ENCODE assay signal across 6 cellular contexts in genomic region chr11:111878385-111878765, GRCh38. TPM values are rescaled to one million over a fixed set of nuclear protein-coding genes. Genes with fewer than 3 reads are reported as not detected.
DNase-seq lines count a peak whose midpoint lies in the region; ATAC-seq and TF ChIP-seq lines count a peak whose summit lies in the region.

No MANE protein-coding gene starts in this region.

- peak overlapping the region; percentile 60 for H3K4me2 ChIP-seq in mesenchymal stem cell (ENCODE audit: low read length, poor library complexity, severe bottlenecking)

- no peak overlapping the region for H2BK120ac ChIP-seq in mesenchymal stem cell (ENCODE audit: low read depth, low read length)

- H3K23ac ChIP-seq in mesenchymal stem cell (ENCODE audit: low read length in 2 of 2) = no peak overlapping the region

- peak overlapping the region; percentile 98 for H3K27ac ChIP-seq in CD8-positive, alpha-beta T cell (ENCODE audit: low read depth, low read length)
- H3K27ac ChIP-seq in mesenchymal stem cell (ENCODE audit: low read length, poor library complexity, severe bottlenecking) = peak overlapping the region; percentile 69

- CTCF ChIA-PET in CD8-positive, alpha-beta T cell (lab: Charles Lee) = interaction anchor here (0.8 kb wide), 2 partner anchors 53 to 103 kb away, joined by 3 read pairs; no protein-coding TSS in a partner anchor

- H2BK15ac ChIP-seq in mesenchymal stem cell (ENCODE audit: low read depth, poor library complexity, severe bottlenecking) = no peak overlapping the region

- no peaks in the 10 kb centered on the region for H3K79me1 ChIP-seq in mesenchymal stem cell (replicated peaks; ENCODE audit: low read length, poor library complexity, severe bottlenecking)

- H2AK5ac ChIP-seq in mesenchymal stem cell (ENCODE audit: low read length, severe bottlenecking) = no peak overlapping the region

- no peak overlapping the region for H3K14ac ChIP-seq in mesenchymal stem cell (ENCODE audit: low read length in 2 of 2)

- H3K27me3 Mint-ChIP-seq in CD8-positive, alpha-beta T cell (ENCODE audit: low read depth) = no peaks in the 10 kb centered on the region
- H3K27me3 Mint-ChIP-seq in activated T-helper 2 cell treated with anti-CD3 and anti-CD28 coated beads, Interferon-gamma antibody, Interleukin-2, Interleukin-4, amounts not matched to agents 10 μg/mL and 5 μg/mL and 100 μg/mL, durations not matched to agents 14 hours and 24 hours and 36 hours (ENCODE audit: low read depth) = no peaks in the 10 kb centered on the region

- H2AFZ ChIP-seq in mesenchymal stem cell (ENCODE audit: low read depth, low read length) = peak overlapping the region; percentile 55

- TF ChIP-seq CTCF in CD8-positive, alpha-beta T cell (IDR thresholded peaks at IDR 0.05) = no peak

- no peaks in the 10 kb centered on the region for H3K9me3 ChIP-seq in CD8-positive, alpha-beta T cell (ENCODE audit: low read length)
- no peaks in the 10 kb centered on the region for H3K9me3 ChIP-seq in mesenchymal stem cell (ENCODE audit: control insufficient read depth, low read length)

- H3K4me1 ChIP-seq in CD8-positive, alpha-beta T cell (ENCODE audit: insufficient read depth, low read length) = peaks cover 14% of the 10 kb centered on the region
- no peaks in the 10 kb centered on the region for H3K4me1 ChIP-seq in mesenchymal stem cell (ENCODE audit: control insufficient read depth, insufficient read depth, low read depth, low read length)

- peak overlapping the region; percentile 100 for H3K27ac Mint-ChIP-seq in CD8-positive, alpha-beta T cell
- H3K27ac Mint-ChIP-seq in activated T-helper 2 cell treated with anti-CD3 and anti-CD28 coated beads, Interferon-gamma antibody, Interleukin-2, Interleukin-4, amounts not matched to agents 10 μg/mL and 5 μg/mL and 100 μg/mL, durations not matched to agents 14 hours and 24 hours and 36 hours = peak overlapping the region; percentile 100

- no peak overlapping the region for H2BK12ac ChIP-seq in mesenchymal stem cell (ENCODE audit: low read length in 2 of 2)

- H3K36me3 Mint-ChIP-seq in CD8-positive, alpha-beta T cell = peaks cover 29% of the 10 kb centered on the region
- peaks cover 5% of the 10 kb centered on the region for H3K36me3 Mint-ChIP-seq in activated T-helper 2 cell treated with anti-CD3 and anti-CD28 coated beads, Interferon-gamma antibody, Interleukin-2, Interleukin-4, amounts not matched to agents 10 μg/mL and 5 μg/mL and 100 μg/mL, durations not matched to agents 14 hours and 24 hours and 36 hours (ENCODE audit: low read depth)

- H3K27me3 ChIP-seq in CD8-positive, alpha-beta T cell (ENCODE audit: insufficient read depth, low read length) = no peaks in the 10 kb centered on the region
- no peaks in the 10 kb centered on the region for H3K27me3 ChIP-seq in mesenchymal stem cell (ENCODE audit: control insufficient read depth in 1 of 2, insufficient read depth in 1 of 2, low read length in 2 of 2)

- peak overlapping the region; percentile 96 for H3K9ac ChIP-seq in mesenchymal stem cell (ENCODE audit: low read length)

- intact Hi-C loops in CD8-positive, alpha-beta T cell (cut with DNase I, micrococcal nuclease) = loop anchor here (2.0 to 5.0 kb wide), 7 partner anchors 104 to 1894 kb away; partner anchors contain the start of genes NKAPD1 (in 1 of the 2), PIH1D2 (in 1 of the 2), PPP2R1B (in 1 of the 2) and PTS (in 1 of the 2)
- intact Hi-C loops in activated T-helper 2 cell treated with anti-CD3 and anti-CD28 coated beads, Interferon-gamma antibody, Interleukin-2, Interleukin-4, amounts not matched to agents 10 μg/mL and 5 μg/mL and 100 μg/mL, durations not matched to agents 14 hours and 24 hours and 36 hours (cut with micrococcal nuclease) = loop anchor here (2.0 to 5.0 kb wide), 3 partner anchors 146 to 299 kb away; partner anchors contain the start of genes BCO2, DLAT, NKAPD1 and PIH1D2
- intact Hi-C loops in posterior cingulate gyrus (cut with DNase I) = loop anchor here (5.0 kb wide), 4 partner anchors 34 to 194 kb away; partner anchors contain the start of genes CRYAB, HSPB2, NKAPD1 and PIH1D2

- H4K8ac ChIP-seq in mesenchymal stem cell (ENCODE audit: low read length) = no peak overlapping the region

- POLR2A ChIA-PET in CD8-positive, alpha-beta T cell (lab: Charles Lee) = interaction anchor here (2.3 kb wide), 1 partner anchor 48 kb away, joined by 11 read pairs; no protein-coding TSS in a partner anchor

- 0% methylated on average over 10 of the region's 10 CpGs for WGBS in mesenchymal stem cell

- H3K4me1 Mint-ChIP-seq in CD8-positive, alpha-beta T cell (ENCODE audit: low read depth) = peaks cover 24% of the 10 kb centered on the region
- H3K4me1 Mint-ChIP-seq in activated T-helper 2 cell treated with anti-CD3 and anti-CD28 coated beads, Interferon-gamma antibody, Interleukin-2, Interleukin-4, amounts not matched to agents 10 μg/mL and 5 μg/mL and 100 μg/mL, durations not matched to agents 14 hours and 24 hours and 36 hours (ENCODE audit: low read depth) = peaks cover 13% of the 10 kb centered on the region

- peak; percentile 1 for ATAC-seq in CD8-positive, alpha-beta T cell
- ATAC-seq in HG02798 (IDR thresholded peaks at IDR 0.05; ENCODE audit: poor library complexity, unreplicated experiment) = peak; percentile 8

- peaks cover 3% of the 10 kb centered on the region for H3K9me3 Mint-ChIP-seq in CD8-positive, alpha-beta T cell
- H3K9me3 Mint-ChIP-seq in activated T-helper 2 cell treated with anti-CD3 and anti-CD28 coated beads, Interferon-gamma antibody, Interleukin-2, Interleukin-4, amounts not matched to agents 10 μg/mL and 5 μg/mL and 100 μg/mL, durations not matched to agents 14 hours and 24 hours and 36 hours = no peaks in the 10 kb centered on the region

- H3K4me3 ChIP-seq in CD8-positive, alpha-beta T cell (ENCODE audit: low read depth, low read length) = peak overlapping the region; percentile 76
- peak overlapping the region; percentile 61 to 98 for H3K4me3 ChIP-seq in mesenchymal stem cell (ENCODE audit: insufficient read depth in 1 of 2, low read depth in 1 of 2, low read length in 2 of 2)

- no peak overlapping the region for H3K18ac ChIP-seq in mesenchymal stem cell (ENCODE audit: low read depth in 1 of 2, low read length in 2 of 2)

- no peak overlapping the region for H2BK5ac ChIP-seq in mesenchymal stem cell (ENCODE audit: low read depth, low read length, poor library complexity, severe bottlenecking)

- H3K36me3 ChIP-seq in CD8-positive, alpha-beta T cell (ENCODE audit: insufficient read depth, low read length) = no peaks in the 10 kb centered on the region
- peaks cover 0 to 20% of the 10 kb centered on the region in 2 experiments for H3K36me3 ChIP-seq in mesenchymal stem cell (ENCODE audit: control insufficient read depth in 1 of 2, insufficient read depth in 2 of 2, low read depth in 1 of 2, low read length in 2 of 2)

- H3K4ac ChIP-seq in mesenchymal stem cell (ENCODE audit: low read depth in 1 of 2, low read length in 2 of 2) = no peak overlapping the region

- no peak overlapping the region for H4K91ac ChIP-seq in mesenchymal stem cell (ENCODE audit: low read length)

- peak overlapping the region; percentile 92 for H3K4me3 Mint-ChIP-seq in CD8-positive, alpha-beta T cell
- H3K4me3 Mint-ChIP-seq in activated T-helper 2 cell treated with anti-CD3 and anti-CD28 coated beads, Interferon-gamma antibody, Interleukin-2, Interleukin-4, amounts not matched to agents 10 μg/mL and 5 μg/mL and 100 μg/mL, durations not matched to agents 14 hours and 24 hours and 36 hours (ENCODE audit: low read depth) = peak overlapping the region; percentile 96

- no peak for DNase-seq in CD8-positive, alpha-beta T cell
- no peak for DNase-seq in activated T-helper 2 cell treated with anti-CD3 and anti-CD28 coated beads, Interferon-gamma antibody, Interleukin-2, Interleukin-4, amounts not matched to agents 10 μg/mL and 5 μg/mL and 100 μg/mL, durations not matched to agents 14 hours and 24 hours and 36 hours (ENCODE audit: low spot score)
- DNase-seq in mesenchymal stem cell (no peak), posterior cingulate gyrus (no peak)
- no peak for DNase-seq in stimulated activated naive CD4-positive, alpha-beta T cell treated with Interleukin-2 at 50 U/mL for 16 hours (lab: John Stamatoyannopoulos, UW)

RNA-seq across cellular contexts. Expression of gene FDXACB1, which starts 0.6 kb away (rescaled TPM):
- 1 to 10 TPM; 4.3 to 5.4 TPM for total RNA-seq in CD8-positive, alpha-beta T cell
- 7.4 and 8.2 TPM in 2 replicates for total RNA-seq in activated T-helper 2 cell treated with anti-CD3 and anti-CD28 coated beads, Interferon-gamma antibody, Interleukin-2, Interleukin-4, amounts not matched to agents 10 μg/mL and 5 μg/mL and 100 μg/mL, durations not matched to agents 14 hours and 24 hours and 36 hours
- 1.0 TPM for polyA plus RNA-seq in mesenchymal stem cell (2013, experiment 1 of 2)
- polyA plus RNA-seq in mesenchymal stem cell (2013, experiment 2 of 2) = 0.95 TPM

RNA-seq across cellular contexts. Expression of gene CFAP68, which starts 1.0 kb away (rescaled TPM):
- 10 to 100 TPM; 21.7 to 22.7 TPM for total RNA-seq in CD8-positive, alpha-beta T cell
- 19.4 and 22.2 TPM in 2 replicates for total RNA-seq in activated T-helper 2 cell treated with anti-CD3 and anti-CD28 coated beads, Interferon-gamma antibody, Interleukin-2, Interleukin-4, amounts not matched to agents 10 μg/mL and 5 μg/mL and 100 μg/mL, durations not matched to agents 14 hours and 24 hours and 36 hours
- 14.6 TPM for polyA plus RNA-seq in mesenchymal stem cell (2013, experiment 1 of 2)
- 13.8 TPM for polyA plus RNA-seq in mesenchymal stem cell (2013, experiment 2 of 2)

RNA-seq across cellular contexts. Expression of gene ALG9, which starts 7.0 kb away (rescaled TPM):
- total RNA-seq in CD8-positive, alpha-beta T cell = 10 to 100 TPM; 35.5 to 36.9 TPM
- total RNA-seq in activated T-helper 2 cell treated with anti-CD3 and anti-CD28 coated beads, Interferon-gamma antibody, Interleukin-2, Interleukin-4, amounts not matched to agents 10 μg/mL and 5 μg/mL and 100 μg/mL, durations not matched to agents 14 hours and 24 hours and 36 hours = 33.4 and 39.5 TPM in 2 replicates
- polyA plus RNA-seq in mesenchymal stem cell (2013, experiment 1 of 2) = 42.4 TPM
- 43.8 TPM for polyA plus RNA-seq in mesenchymal stem cell (2013, experiment 2 of 2)

RNA-seq across cellular contexts. Expression of gene CRYAB, which starts 33.2 kb away (rescaled TPM):
- not detected for total RNA-seq in CD8-positive, alpha-beta T cell
- not detected in 2 replicates for total RNA-seq in activated T-helper 2 cell treated with anti-CD3 and anti-CD28 coated beads, Interferon-gamma antibody, Interleukin-2, Interleukin-4, amounts not matched to agents 10 μg/mL and 5 μg/mL and 100 μg/mL, durations not matched to agents 14 hours and 24 hours and 36 hours
- polyA plus RNA-seq in mesenchymal stem cell (2013, experiment 1 of 2) = 9.0 TPM
- polyA plus RNA-seq in mesenchymal stem cell (2013, experiment 2 of 2) = 9.8 TPM

RNA-seq across cellular contexts. Expression of gene HSPB2, which starts 34.2 kb away (rescaled TPM):
- not detected for total RNA-seq in CD8-positive, alpha-beta T cell
- not detected in 2 replicates for total RNA-seq in activated T-helper 2 cell treated with anti-CD3 and anti-CD28 coated beads, Interferon-gamma antibody, Interleukin-2, Interleukin-4, amounts not matched to agents 10 μg/mL and 5 μg/mL and 100 μg/mL, durations not matched to agents 14 hours and 24 hours and 36 hours
- 0.10 TPM for polyA plus RNA-seq in mesenchymal stem cell (2013, experiment 1 of 2)
- polyA plus RNA-seq in mesenchymal stem cell (2013, experiment 2 of 2) = not detected
